1 cellular context compared by ENCODE assay signal in genomic region chr17:50380369-50381259, GRCh38.
TF ChIP-seq lines count a peak whose summit lies in the region.

No MANE protein-coding gene starts in this region.

TF ChIP-seq in GM12878, 131 proteins besides CTCF, POLR2A, EP300 and RAD21:
- no peak for TF ChIP-seq ZNF207 (IDR thresholded peaks at IDR 0.05; ENCODE audit: borderline replicate concordance)
- no peak for TF ChIP-seq MEF2A (IDR thresholded peaks at IDR 0.05; ENCODE audit: insufficient read depth, low read depth, low read length)
- TF ChIP-seq ZNF384 (IDR thresholded peaks at IDR 0.05; ENCODE audit: borderline replicate concordance, low read depth, low read length) = no peak
- no peak for TF ChIP-seq POLR2AphosphoS2 (IDR thresholded peaks at IDR 0.05; ENCODE audit: low read depth, low read length)
- no peak for TF ChIP-seq NR2F1 (conservative IDR thresholded peaks at IDR 0.05)
- TF ChIP-seq SP1 (IDR thresholded peaks at IDR 0.05; ENCODE audit: low read depth, low read length) = no peak
- TF ChIP-seq NR2C1 (IDR thresholded peaks at IDR 0.05) = no peak
- peak; percentile 45; the same call in 1 of the 2 replicates for TF ChIP-seq POLR2AphosphoS5 (IDR thresholded peaks at IDR 0.05; ENCODE audit: low read length)
- TF ChIP-seq PAX5 (IDR thresholded peaks at IDR 0.05; ENCODE audit: borderline replicate concordance, low read depth, low read length) = no peak
- TF ChIP-seq ELK1 (IDR thresholded peaks at IDR 0.05; ENCODE audit: low read depth, low read length) = no peak
- peak; percentile 18; the same call in 1 of the 2 replicates for TF ChIP-seq SMAD5 (IDR thresholded peaks at IDR 0.05; ENCODE audit: low read depth)
- TF ChIP-seq PML (IDR thresholded peaks at IDR 0.05; ENCODE audit: low read length) = 0 out of 2 replicates have a peak, but pooled peaks have one; percentile 11
TF ChIP-seq in GM12878: peak in this region for 3.
